In genomic region chr12:64655141-64655540, GRCh38 we compare ENCODE assay signal across 1 cellular context.
TF ChIP-seq lines count a peak whose summit lies in the region.

No MANE protein-coding gene starts in this region.

TF ChIP-seq in HepG2, 621 proteins besides CTCF, POLR2A, EP300 and RAD21 (continues in another document):
- TF ChIP-seq SKI (IDR thresholded peaks at IDR 0.05; ENCODE audit: partially characterized antibody) (peak; percentile 22), ZNF17 (CRISPR knock-in tag; IDR thresholded peaks at IDR 0.05) (no peak), PATZ1 (CRISPR knock-in tag; IDR thresholded peaks at IDR 0.05) (no peak), ZNF780A (CRISPR knock-in tag; IDR thresholded peaks at IDR 0.05) (no peak), ZNF367 (CRISPR knock-in tag; IDR thresholded peaks at IDR 0.05; ENCODE audit: borderline replicate concordance) (no peak), NFE2L2 (IDR thresholded peaks at IDR 0.05; ENCODE audit: low read length) (no peak), TP53 (CRISPR knock-in tag; conservative IDR thresholded peaks at IDR 0.05) (no peak), SOX5 (CRISPR knock-in tag; IDR thresholded peaks at IDR 0.05; ENCODE audit: borderline replicate concordance) (peak; percentile 47; the same call in 1 of the 2 replicates), ZNF678 (CRISPR knock-in tag; IDR thresholded peaks at IDR 0.05) (no peak), RBFOX2 (IDR thresholded peaks at IDR 0.05; ENCODE audit: low read depth, low read length) (no peak), SPEN (CRISPR knock-in tag; IDR thresholded peaks at IDR 0.05; ENCODE audit: low read depth) (no peak), NR2F6 (IDR thresholded peaks at IDR 0.05) (0 out of 2 replicates have a peak, but pooled peaks have one; percentile 14), NR2F6 (CRISPR knock-in tag; IDR thresholded peaks at IDR 0.05) (peak; percentile 31), SMC3 (IDR thresholded peaks at IDR 0.05; ENCODE audit: low read length) (peak; percentile 24; the same call in 1 of the 2 replicates), SAP130 (CRISPR knock-in tag; IDR thresholded peaks at IDR 0.05; ENCODE audit: low read depth) (peak; percentile 56; the same call in 1 of the 2 replicates), ZNF101 (CRISPR knock-in tag; IDR thresholded peaks at IDR 0.05; ENCODE audit: borderline replicate concordance, low read depth) (no peak), ISL2 (CRISPR knock-in tag; IDR thresholded peaks at IDR 0.05) (peak; percentile 31; the same call in 1 of the 2 replicates), FOXP4 (CRISPR knock-in tag; IDR thresholded peaks at IDR 0.05) (peak; percentile 42; the same call in 1 of the 2 replicates), PRDM4 (CRISPR knock-in tag; IDR thresholded peaks at IDR 0.05; ENCODE audit: borderline replicate concordance) (no peak), TEAD3 (CRISPR knock-in tag; optimal IDR thresholded peaks at IDR 0.05; ENCODE audit: borderline replicate concordance) (peak; percentile 78), LCORL (IDR thresholded peaks at IDR 0.05) (no peak), LCORL (CRISPR knock-in tag; IDR thresholded peaks at IDR 0.05) (no peak), KLF16 (CRISPR knock-in tag; IDR thresholded peaks at IDR 0.05) (0 out of 4 replicates have a peak, but pooled peaks of 1 of the 2 experiments have one; percentile 36), HMG20A (CRISPR knock-in tag; IDR thresholded peaks at IDR 0.05; ENCODE audit: borderline replicate concordance) (peak; percentile 65), ZNF550 (CRISPR knock-in tag; IDR thresholded peaks at IDR 0.05; ENCODE audit: borderline replicate concordance) (no peak), TCF7 (IDR thresholded peaks at IDR 0.05; ENCODE audit: low read depth) (peak; percentile 59), IRF2 (CRISPR knock-in tag; IDR thresholded peaks at IDR 0.05) (no peak), ZSCAN31 (CRISPR knock-in tag; IDR thresholded peaks at IDR 0.05; ENCODE audit: low read depth) (no peak), E2F2 (CRISPR knock-in tag; IDR thresholded peaks at IDR 0.05; ENCODE audit: borderline replicate concordance) (no peak), ZNF124 (CRISPR knock-in tag; IDR thresholded peaks at IDR 0.05) (no peak)
- TF ChIP-seq, protein P1, sequence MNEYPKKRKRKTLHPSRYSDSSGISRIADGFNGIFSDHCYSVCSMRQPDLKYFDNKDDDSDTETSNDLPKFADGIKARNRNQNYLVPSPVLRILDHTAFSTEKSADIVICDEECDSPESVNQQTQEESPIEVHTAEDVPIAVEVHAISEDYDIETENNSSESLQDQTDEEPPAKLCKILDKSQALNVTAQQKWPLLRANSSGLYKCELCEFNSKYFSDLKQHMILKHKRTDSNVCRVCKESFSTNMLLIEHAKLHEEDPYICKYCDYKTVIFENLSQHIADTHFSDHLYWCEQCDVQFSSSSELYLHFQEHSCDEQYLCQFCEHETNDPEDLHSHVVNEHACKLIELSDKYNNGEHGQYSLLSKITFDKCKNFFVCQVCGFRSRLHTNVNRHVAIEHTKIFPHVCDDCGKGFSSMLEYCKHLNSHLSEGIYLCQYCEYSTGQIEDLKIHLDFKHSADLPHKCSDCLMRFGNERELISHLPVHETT (CRISPR knock-in tag; conservative IDR thresholded peaks at IDR 0.05): no peak
- TF ChIP-seq, protein P2, sequence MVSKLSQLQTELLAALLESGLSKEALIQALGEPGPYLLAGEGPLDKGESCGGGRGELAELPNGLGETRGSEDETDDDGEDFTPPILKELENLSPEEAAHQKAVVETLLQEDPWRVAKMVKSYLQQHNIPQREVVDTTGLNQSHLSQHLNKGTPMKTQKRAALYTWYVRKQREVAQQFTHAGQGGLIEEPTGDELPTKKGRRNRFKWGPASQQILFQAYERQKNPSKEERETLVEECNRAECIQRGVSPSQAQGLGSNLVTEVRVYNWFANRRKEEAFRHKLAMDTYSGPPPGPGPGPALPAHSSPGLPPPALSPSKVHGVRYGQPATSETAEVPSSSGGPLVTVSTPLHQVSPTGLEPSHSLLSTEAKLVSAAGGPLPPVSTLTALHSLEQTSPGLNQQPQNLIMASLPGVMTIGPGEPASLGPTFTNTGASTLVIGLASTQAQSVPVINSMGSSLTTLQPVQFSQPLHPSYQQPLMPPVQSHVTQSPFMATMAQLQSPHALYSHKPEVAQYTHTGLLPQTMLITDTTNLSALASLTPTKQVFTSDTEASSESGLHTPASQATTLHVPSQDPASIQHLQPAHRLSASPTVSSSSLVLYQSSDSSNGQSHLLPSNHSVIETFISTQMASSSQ (IDR thresholded peaks at IDR 0.05; ENCODE audit: low read depth): peak; percentile 35; the same call in 1 of the 2 replicates
- TF ChIP-seq, protein P2 (CRISPR knock-in tag; IDR thresholded peaks at IDR 0.05; ENCODE audit: borderline replicate concordance): no peak
- TF ChIP-seq, protein P3, sequence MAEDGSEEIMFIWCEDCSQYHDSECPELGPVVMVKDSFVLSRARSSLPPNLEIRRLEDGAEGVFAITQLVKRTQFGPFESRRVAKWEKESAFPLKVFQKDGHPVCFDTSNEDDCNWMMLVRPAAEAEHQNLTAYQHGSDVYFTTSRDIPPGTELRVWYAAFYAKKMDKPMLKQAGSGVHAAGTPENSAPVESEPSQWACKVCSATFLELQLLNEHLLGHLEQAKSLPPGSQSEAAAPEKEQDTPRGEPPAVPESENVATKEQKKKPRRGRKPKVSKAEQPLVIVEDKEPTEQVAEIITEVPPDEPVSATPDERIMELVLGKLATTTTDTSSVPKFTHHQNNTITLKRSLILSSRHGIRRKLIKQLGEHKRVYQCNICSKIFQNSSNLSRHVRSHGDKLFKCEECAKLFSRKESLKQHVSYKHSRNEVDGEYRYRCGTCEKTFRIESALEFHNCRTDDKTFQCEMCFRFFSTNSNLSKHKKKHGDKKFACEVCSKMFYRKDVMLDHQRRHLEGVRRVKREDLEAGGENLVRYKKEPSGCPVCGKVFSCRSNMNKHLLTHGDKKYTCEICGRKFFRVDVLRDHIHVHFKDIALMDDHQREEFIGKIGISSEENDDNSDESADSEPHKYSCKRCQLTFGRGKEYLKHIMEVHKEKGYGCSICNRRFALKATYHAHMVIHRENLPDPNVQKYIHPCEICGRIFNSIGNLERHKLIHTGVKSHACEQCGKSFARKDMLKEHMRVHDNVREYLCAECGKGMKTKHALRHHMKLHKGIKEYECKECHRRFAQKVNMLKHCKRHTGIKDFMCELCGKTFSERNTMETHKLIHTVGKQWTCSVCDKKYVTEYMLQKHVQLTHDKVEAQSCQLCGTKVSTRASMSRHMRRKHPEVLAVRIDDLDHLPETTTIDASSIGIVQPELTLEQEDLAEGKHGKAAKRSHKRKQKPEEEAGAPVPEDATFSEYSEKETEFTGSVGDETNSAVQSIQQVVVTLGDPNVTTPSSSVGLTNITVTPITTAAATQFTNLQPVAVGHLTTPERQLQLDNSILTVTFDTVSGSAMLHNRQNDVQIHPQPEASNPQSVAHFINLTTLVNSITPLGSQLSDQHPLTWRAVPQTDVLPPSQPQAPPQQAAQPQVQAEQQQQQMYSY (CRISPR knock-in tag; IDR thresholded peaks at IDR 0.05): no peak
- TF ChIP-seq, protein P4, sequence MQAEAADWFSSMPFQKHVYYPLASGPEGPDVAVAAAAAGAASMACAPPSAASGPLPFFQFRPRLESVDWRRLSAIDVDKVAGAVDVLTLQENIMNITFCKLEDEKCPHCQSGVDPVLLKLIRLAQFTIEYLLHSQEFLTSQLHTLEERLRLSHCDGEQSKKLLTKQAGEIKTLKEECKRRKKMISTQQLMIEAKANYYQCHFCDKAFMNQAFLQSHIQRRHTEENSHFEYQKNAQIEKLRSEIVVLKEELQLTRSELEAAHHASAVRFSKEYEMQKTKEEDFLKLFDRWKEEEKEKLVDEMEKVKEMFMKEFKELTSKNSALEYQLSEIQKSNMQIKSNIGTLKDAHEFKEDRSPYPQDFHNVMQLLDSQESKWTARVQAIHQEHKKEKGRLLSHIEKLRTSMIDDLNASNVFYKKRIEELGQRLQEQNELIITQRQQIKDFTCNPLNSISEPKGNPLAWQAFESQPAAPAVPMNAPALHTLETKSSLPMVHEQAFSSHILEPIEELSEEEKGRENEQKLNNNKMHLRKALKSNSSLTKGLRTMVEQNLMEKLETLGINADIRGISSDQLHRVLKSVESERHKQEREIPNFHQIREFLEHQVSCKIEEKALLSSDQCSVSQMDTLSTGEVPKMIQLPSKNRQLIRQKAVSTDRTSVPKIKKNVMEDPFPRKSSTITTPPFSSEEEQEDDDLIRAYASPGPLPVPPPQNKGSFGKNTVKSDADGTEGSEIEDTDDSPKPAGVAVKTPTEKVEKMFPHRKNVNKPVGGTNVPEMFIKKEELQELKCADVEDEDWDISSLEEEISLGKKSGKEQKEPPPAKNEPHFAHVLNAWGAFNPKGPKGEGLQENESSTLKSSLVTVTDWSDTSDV (CRISPR knock-in tag; IDR thresholded peaks at IDR 0.05): no peak
